In genomic region chr12:75650989-75651695, GRCh38 we compare ENCODE assay signal across 15 cellular contexts.
DNase-seq lines count a peak whose midpoint lies in the region; ATAC-seq and TF ChIP-seq lines count a peak whose summit lies in the region.
"Had no signal": no experiment of that assay in that cellular context is flagged by ENCODE, and none has a peak within 500 bp of the region (broad histone marks: within the 10 kb centered on the region; RNA-seq: fewer than 3 reads in every experiment).

No MANE protein-coding gene starts in this region.

- DNase-seq in Right ventricle myocardium inferior (ENCODE audit: missing footprints) (no peak), cardiac septum (ENCODE audit: low spot score) (no peak), epithelial cell of prostate (ENCODE audit: low read depth, low spot score) (peak; percentile 43), left lobe of liver (ENCODE audit: low spot score) (no peak), vagina (ENCODE audit: extremely low spot score in 2 of 2) (no peak), amniotic stem cell (lab: John Stamatoyannopoulos, UW) (no peak), SK-N-DZ (ENCODE audit: low spot score) (no peak)
- no peak for DNase-seq in activated CD4-positive, CD25-positive, alpha-beta regulatory T cell (lab: John Stamatoyannopoulos, UW)
- DNase-seq: activated CD8-positive, alpha-beta T cell treated with anti-CD3 and anti-CD28 coated beads for 36 hours; CD4-positive, alpha-beta T cell; HCEC 1CT; immature natural killer cell; NCI-H2227 treated with DMSO at 0.1 percent for 48 hours had no signal

- peak; percentile 67 for ATAC-seq in Right ventricle myocardium inferior
- ATAC-seq in left lobe of liver = peak; percentile 95
- ATAC-seq: A549; activated CD8-positive, alpha-beta T cell treated with anti-CD3 and anti-CD28 coated beads for 36 hours; GM12878 had no signal

- H3K4me1 ChIP-seq in vagina = peaks cover 23% of the 10 kb centered on the region
- H3K4me1 ChIP-seq: A549 had no signal

- TF ChIP-seq CTCF in vagina (IDR thresholded peaks at IDR 0.05) = no peak

- H3K27ac ChIP-seq in epithelial cell of prostate (peak overlapping the region; percentile 78), vagina (peak overlapping the region; percentile 43)
- H3K27ac ChIP-seq: A549 had no signal

- no peak for TF ChIP-seq POLR2A in vagina (IDR thresholded peaks at IDR 0.05)

- H3K36me3 ChIP-seq in vagina = no peaks in the 10 kb centered on the region

- no peaks in the 10 kb centered on the region for H3K9me3 ChIP-seq in vagina
- H3K9me3 ChIP-seq: A549 had no signal

- H3K27me3 ChIP-seq in vagina = no peaks in the 10 kb centered on the region

- no peak overlapping the region for H3K4me3 ChIP-seq in vagina
- H3K4me3 ChIP-seq: A549, GM12878 had no signal

- intact Hi-C loops in Right ventricle myocardium inferior (cut with DNase I) (no loop called here), cardiac septum (cut with DNase I) (no loop called here), vagina (cut with DNase I) (no loop called here)
